ENCODE assay signal across 11 cellular contexts in the genomic region with DNA sequence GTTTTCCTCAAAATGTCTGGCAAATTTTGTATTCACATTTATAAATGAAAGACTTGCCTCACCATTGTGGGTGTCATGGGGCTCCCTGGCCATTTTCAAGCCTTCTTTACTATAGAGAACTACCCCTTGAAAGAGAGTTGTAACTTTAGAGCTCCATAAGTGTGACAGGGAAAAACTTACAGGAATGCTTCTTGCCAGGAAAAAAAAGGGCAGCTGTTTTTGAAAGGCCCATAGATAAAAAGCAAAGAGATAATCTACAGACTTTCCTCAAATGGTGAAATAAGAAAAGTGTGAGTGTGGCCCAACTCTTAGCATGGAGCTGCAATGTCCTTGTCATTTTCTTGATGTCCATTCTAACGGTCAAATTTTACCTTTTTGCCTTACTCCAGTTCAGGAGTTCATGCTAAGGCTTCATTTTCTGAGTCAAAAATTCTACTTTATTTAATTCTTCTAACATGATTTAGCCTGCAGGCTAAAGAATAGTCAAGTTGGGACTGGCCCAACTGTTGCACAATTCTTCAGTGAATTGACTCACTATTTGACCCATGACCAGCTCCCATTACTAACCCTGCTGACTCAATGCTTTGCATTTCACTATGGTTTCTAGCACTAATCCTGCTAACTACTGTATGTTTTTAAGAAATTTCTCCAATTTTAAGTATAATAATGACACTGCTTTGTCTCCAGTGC. TPM values are rescaled to one million over a fixed set of nuclear protein-coding genes. Genes with fewer than 3 reads are reported as not detected.
DNase-seq lines count a peak whose midpoint lies in the region; ATAC-seq and TF ChIP-seq lines count a peak whose summit lies in the region.
"Had no signal": no experiment of that assay in that cellular context is flagged by ENCODE, and none has a peak within 500 bp of the region (broad histone marks: within the 10 kb centered on the region; RNA-seq: fewer than 3 reads in every experiment).

No MANE protein-coding gene starts in this region.

- H3K4me1 ChIP-seq in HUES64 (ENCODE audit: insufficient read depth, low read length) (peaks cover 21% of the 10 kb centered on the region), breast epithelium (no peaks in the 10 kb centered on the region), lung (ENCODE audit: control insufficient read depth in 2 of 2, insufficient read depth in 2 of 2, low read length in 2 of 2) (no peaks in the 10 kb centered on the region)

- H3K27ac ChIP-seq in HUES64 (ENCODE audit: low read depth, low read length): peak overlapping the region; percentile 15; the same call in 1 of the 2 replicates
- H3K27ac ChIP-seq in breast epithelium: peak overlapping the region; percentile 16 to 38
- H3K27ac ChIP-seq in lung (ENCODE audit: low read depth in 1 of 2, low read length in 1 of 2): no peak overlapping the region
- H3K27ac ChIP-seq: HL-60, suprapubic skin had no signal

- H3K36me3 Mint-ChIP-seq in endothelial cell (ENCODE audit: low read depth, unreplicated experiment): no peaks in the 10 kb centered on the region
- H3K36me3 Mint-ChIP-seq: activated CD4-positive, alpha-beta memory T cell treated with anti-CD3 and anti-CD28 coated beads for 36 hours had no signal

- CTCF ChIA-PET in HEK293T (lab: Yijun Ruan, JAX): interaction anchor here (0.7 kb wide), 1 partner anchor 400 kb away, joined by 3 read pairs; no protein-coding TSS in a partner anchor

- in situ Hi-C loops in ACHN (cut with HindIII; ENCODE audit: low pct_ligation_motif_present, low pct_unique_long_range_greater_than_20kb, low sequenced_read_pairs): no loop called here

- DNase-seq in ACHN: peak; percentile 92
- peak in 1 of 2 donors; percentile 55 for DNase-seq in breast epithelium (ENCODE audit: low spot score in 2 of 2)
- peak; percentile 53 for DNase-seq in lung (ENCODE audit: low spot score)
- DNase-seq in endothelial cell (ENCODE audit: low spot score): no peak
- no peak for DNase-seq in HEK293T (ENCODE audit: extremely low spot score)
- no peak for DNase-seq in activated CD8-positive, alpha-beta memory T cell treated with anti-CD3 and anti-CD28 coated beads, Interleukin-2, amount 50 U/mL, for 48 hours
- DNase-seq: activated CD4-positive, alpha-beta memory T cell treated with anti-CD3 and anti-CD28 coated beads for 36 hours had no signal

- H3K9me3 Mint-ChIP-seq in endothelial cell (ENCODE audit: unreplicated experiment): no peaks in the 10 kb centered on the region
- H3K9me3 Mint-ChIP-seq: activated CD4-positive, alpha-beta memory T cell treated with anti-CD3 and anti-CD28 coated beads for 36 hours had no signal

- H3K4me3 ChIP-seq in HUES64 (ENCODE audit: low read length) (no peak overlapping the region), breast epithelium (no peak overlapping the region), lung (no peak overlapping the region)
- H3K4me3 ChIP-seq: suprapubic skin had no signal

- intact Hi-C loops in breast epithelium (cut with DNase I; ENCODE audit: low total_unique reads): no loop called here

- no peak overlapping the region for H3K27ac Mint-ChIP-seq in endothelial cell (ENCODE audit: unreplicated experiment)
- H3K27ac Mint-ChIP-seq: activated CD4-positive, alpha-beta memory T cell treated with anti-CD3 and anti-CD28 coated beads for 36 hours had no signal

- H3K27me3 Mint-ChIP-seq in endothelial cell (ENCODE audit: unreplicated experiment): no peaks in the 10 kb centered on the region
- H3K27me3 Mint-ChIP-seq: activated CD4-positive, alpha-beta memory T cell treated with anti-CD3 and anti-CD28 coated beads for 36 hours had no signal

- H3K4me3 Mint-ChIP-seq in endothelial cell (ENCODE audit: unreplicated experiment): no peak overlapping the region
- H3K4me3 Mint-ChIP-seq: activated CD4-positive, alpha-beta memory T cell treated with anti-CD3 and anti-CD28 coated beads for 36 hours had no signal

- TF ChIP-seq POLR2A in breast epithelium (IDR thresholded peaks at IDR 0.05): no peak

- 94% methylated on average over 1 of the region's 1 CpG for WGBS in HUES64
- 78 to 82% methylated on average over 1 of the region's 1 CpG for WGBS in lung, 2 donors

- TF ChIP-seq CTCF in breast epithelium (IDR thresholded peaks at IDR 0.05) (no peak), lung (IDR thresholded peaks at IDR 0.05; ENCODE audit: control extremely low read depth, extremely low read depth) (no peak), endothelial cell (IDR thresholded peaks at IDR 0.05; ENCODE audit: unreplicated experiment) (no peak)

- H3K36me3 ChIP-seq in HUES64 (ENCODE audit: insufficient read depth, low read length) (no peaks in the 10 kb centered on the region), breast epithelium (no peaks in the 10 kb centered on the region), lung (ENCODE audit: control insufficient read depth in 2 of 2, insufficient read depth in 2 of 2, low read length in 2 of 2) (no peaks in the 10 kb centered on the region)
- H3K36me3 ChIP-seq: suprapubic skin had no signal

- H3K9me3 ChIP-seq in HUES64 (ENCODE audit: insufficient read depth, low read depth, low read length) (peaks cover 4% of the 10 kb centered on the region; the same call in 1 of the 2 replicates), breast epithelium (no peaks in the 10 kb centered on the region), lung (ENCODE audit: control insufficient read depth in 2 of 2, insufficient read depth in 1 of 2, low read length in 1 of 2) (no peaks in the 10 kb centered on the region)
- H3K9me3 ChIP-seq: suprapubic skin had no signal

- no peaks in the 10 kb centered on the region for H3K27me3 ChIP-seq in HUES64 (ENCODE audit: insufficient read depth, low read length)
- no peaks in the 10 kb centered on the region for H3K27me3 ChIP-seq in breast epithelium
- H3K27me3 ChIP-seq in lung (ENCODE audit: control insufficient read depth, insufficient read depth): no peaks in the 10 kb centered on the region
- H3K27me3 ChIP-seq: suprapubic skin had no signal

- H3K9ac ChIP-seq in HUES64 (ENCODE audit: low read depth, low read length): no peak overlapping the region

- ATAC-seq in lung (ENCODE audit: insufficient read depth, low FRiP score) (peak; percentile 82), HG02840 (IDR thresholded peaks at IDR 0.05; ENCODE audit: low FRiP score, unreplicated experiment) (no peak)

- peaks cover 19% of the 10 kb centered on the region for H3K4me1 Mint-ChIP-seq in endothelial cell (ENCODE audit: unreplicated experiment)

- POLR2A ChIA-PET in HEK293T (lab: Yijun Ruan, JAX): no interaction called here

TF ChIP-seq in HEK293T, 16 proteins besides CTCF, POLR2A, EP300 and RAD21:
- TF ChIP-seq ELF4 (IDR thresholded peaks at IDR 0.05) (no peak), ARNT (IDR thresholded peaks at IDR 0.05) (no peak)

RNA-seq across cellular contexts. Expression of gene SGCE, which starts 41.2 kb away (rescaled TPM):
- 23.1 TPM for polyA plus RNA-seq in HUES64 (2013, experiment 1 of 2)
- 32.7 TPM for polyA plus RNA-seq in HUES64 (2013, experiment 2 of 2)
- total RNA-seq in breast epithelium (100 to 1,000 TPM in 1 of 3 donors, 10 to 100 TPM in 2; 90.7 to 107 (median 92.2) TPM), lung (100 to 1,000 TPM in 1 of 2 donors, 10 to 100 TPM in 1; 42.7 to 171 TPM), endothelial cell (ENCODE audit: unreplicated experiment) (37.7 TPM)
- polyA plus RNA-seq in lung: 10 to 100 TPM; 22.9 to 23.2 TPM

Comparison
In these comparisons a context has a peak if more than half of its experiments do, and no peak if none do; other contexts are left out.
1. DNase-seq: peak in ACHN (single experiment) and lung (single experiment); none in endothelial cell (single experiment), HEK293T (single experiment) and activated CD8-positive, alpha-beta memory T cell treated with anti-CD3 and anti-CD28 coated beads, Interleukin-2, amount 50 U/mL, for 48 hours (single experiment).
2. H3K27ac ChIP-seq: peak in HUES64 (single experiment) and breast epithelium (2 of 2); none in lung (0 of 2).